23 cellular contexts compared by ENCODE assay signal in genomic region chr10:6229746-6230145, GRCh38.
"Had no signal": no experiment of that assay in that cellular context is flagged by ENCODE, and none has a peak within 500 bp of the region (broad histone marks: within the 10 kb centered on the region; RNA-seq: fewer than 3 reads in every experiment).

No MANE protein-coding gene starts in this region.

- H3K4me1 ChIP-seq: adrenal gland, foreskin keratinocyte, left lung, sigmoid colon had no signal

- H3K9me3 Mint-ChIP-seq: activated T-cell treated with anti-CD3 and anti-CD28 coated beads, Interleukin-2, amount 50 U/mL, for 72 hours; mesothelial cell of epicardium; natural killer cell treated with Interleukin-12 subunit alpha and Interleukin-12 subunit beta and Interleukin-15 and Interleukin-18, amount 100 ng/mL, for 72 hours; WTC11 had no signal

- H3K4me1 Mint-ChIP-seq: mesothelial cell of epicardium, WTC11 had no signal

- H3K27ac Mint-ChIP-seq: activated naive CD8-positive, alpha-beta T cell; activated T-cell treated with anti-CD3 and anti-CD28 coated beads, Interleukin-2, amount 50 U/mL, for 72 hours; mesothelial cell of epicardium; natural killer cell treated with Interleukin-12 subunit alpha and Interleukin-12 subunit beta and Interleukin-15 and Interleukin-18, amount 100 ng/mL, for 72 hours; WTC11 had no signal

- H3K4me3 Mint-ChIP-seq: activated naive CD8-positive, alpha-beta T cell; activated T-cell treated with anti-CD3 and anti-CD28 coated beads, Interleukin-2, amount 50 U/mL, for 72 hours; mesothelial cell of epicardium; natural killer cell treated with Interleukin-12 subunit alpha and Interleukin-12 subunit beta and Interleukin-15 and Interleukin-18, amount 100 ng/mL, for 72 hours; WTC11 had no signal

- ATAC-seq: activated T-cell treated with anti-CD3 and anti-CD28 coated beads, Interleukin-2, amount 50 U/mL, for 72 hours; foreskin keratinocyte; left lung; natural killer cell treated with Interleukin-12 subunit alpha and Interleukin-12 subunit beta and Interleukin-15 and Interleukin-18, amount 100 ng/mL, for 72 hours; WTC11 had no signal

- H3K36me3 ChIP-seq: uterus had no signal

- H3K27ac ChIP-seq: adrenal gland, brain microvascular endothelial cell, foreskin keratinocyte, left lung, sigmoid colon, testis, uterus had no signal

- DNase-seq: activated effector memory CD4-positive, alpha-beta T cell treated with anti-CD3 and anti-CD28 coated beads, Interleukin-2, amount 50 U/mL, for 16 hours; activated T-cell treated with anti-CD3 and anti-CD28 coated beads, Interleukin-2, amount 50 U/mL, for 72 hours; brain microvascular endothelial cell; cerebellar nuclear complex; foreskin keratinocyte; left lung; occipital lobe; retina; sigmoid colon; stimulated activated CD4-positive, alpha-beta T cell treated with anti-CD3 and anti-CD28 coated beads, Interleukin-4, amount 100 ng/mL, for 1 hour; stimulated activated naive CD4-positive, alpha-beta T cell; T-helper 1 cell; T-helper 9 cell; testis; trophoblast cell; uterus had no signal

- H3K9me3 ChIP-seq: adrenal gland, ascending aorta, left lung, sigmoid colon, testis, uterus had no signal

- H3K4me2 ChIP-seq: smooth muscle cell had no signal

- H3K4me3 ChIP-seq: adrenal gland, ascending aorta, left lung, sigmoid colon, smooth muscle cell, testis, uterus had no signal

- H3K27me3 ChIP-seq: adrenal gland, ascending aorta, brain microvascular endothelial cell, foreskin keratinocyte, left lung, sigmoid colon, testis, uterus had no signal

- H3K27me3 Mint-ChIP-seq: activated naive CD8-positive, alpha-beta T cell; natural killer cell treated with Interleukin-12 subunit alpha and Interleukin-12 subunit beta and Interleukin-15 and Interleukin-18, amount 100 ng/mL, for 72 hours had no signal
